26 cellular contexts compared by ENCODE assay signal in the genomic region with DNA sequence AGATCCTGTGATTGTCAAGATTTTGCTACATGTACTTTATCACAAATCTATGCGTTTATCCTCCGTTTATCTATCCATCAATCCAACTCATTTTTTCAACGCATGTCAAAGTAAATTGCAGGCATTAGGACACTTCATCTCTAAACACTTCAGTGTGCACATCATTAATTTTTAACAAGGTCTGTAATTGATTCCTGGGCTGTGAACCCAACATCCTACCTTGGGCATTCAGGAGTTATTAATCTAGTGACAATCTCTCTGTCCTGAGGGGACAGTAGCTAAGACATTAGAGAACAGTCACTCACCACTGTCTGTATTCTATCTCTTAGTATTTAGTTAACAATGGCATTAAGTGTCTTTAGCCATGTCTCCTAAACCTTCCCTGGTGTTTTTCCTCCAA.
"Had no signal": no experiment of that assay in that cellular context is flagged by ENCODE, and none has a peak within 500 bp of the region (broad histone marks: within the 10 kb centered on the region; RNA-seq: fewer than 3 reads in every experiment).

No MANE protein-coding gene starts in this region.

- DNase-seq: activated CD4-positive, alpha-beta T cell treated with anti-CD3 and anti-CD28 coated beads for 4 hours; activated CD4-positive, alpha-beta T cell treated with anti-CD3 and anti-CD28 coated beads, Interleukin-2, amount 50 U/mL, for 48 hours; activated CD4-positive, CD25-positive, alpha-beta regulatory T cell; activated CD8-positive, alpha-beta memory T cell treated with anti-CD3 and anti-CD28 coated beads, Interleukin-2, amount 50 U/mL, for 48 hours; activated effector memory CD4-positive, alpha-beta T cell treated with Interleukin-2 at 50 U/mL for 16 hours; activated naive CD4-positive, alpha-beta T cell treated with anti-CD3 and anti-CD28 coated beads, Interleukin-2, amount 10 ng/mL, durations not matched to agents 7 days and 5 days; activated T-cell treated with anti-CD3 and anti-CD28 coated beads, Interleukin-2, amount 50 U/mL, for 48 hours; amygdala; colonic mucosa; esophagus squamous epithelium; gastrocnemius medialis; islet precursor cell; lower lobe of right lung; naive B cell; occipital lobe; posterior cingulate gyrus; sigmoid colon; stimulated activated CD4-positive, alpha-beta T cell treated with anti-CD3 and anti-CD28 coated beads, Interleukin-15, amount 100 ng/mL, for 24 hours; stomach; uterus had no signal

- H3K27ac Mint-ChIP-seq: activated naive CD4-positive, alpha-beta T cell treated with anti-CD3 and anti-CD28 coated beads, Interleukin-2, amount 10 ng/mL, durations not matched to agents 7 days and 5 days; naive B cell; stimulated activated memory B cell treated with anti-CD40 and anti-IgM and Interleukin-4, amounts not matched to agents 10 μg/mL and 1 μg/mL and 100 μg/mL, for 72 hours had no signal

- H3K27ac ChIP-seq: colonic mucosa, esophagus squamous epithelium, gastrocnemius medialis, lower lobe of right lung, sigmoid colon, stomach, suprapubic skin, tibial nerve, uterus had no signal

- H3K27me3 Mint-ChIP-seq: activated naive CD4-positive, alpha-beta T cell treated with anti-CD3 and anti-CD28 coated beads, Interleukin-2, amount 10 ng/mL, durations not matched to agents 7 days and 5 days had no signal

- H3K36me3 Mint-ChIP-seq: activated naive CD4-positive, alpha-beta T cell treated with anti-CD3 and anti-CD28 coated beads, Interleukin-2, amount 10 ng/mL, durations not matched to agents 7 days and 5 days; naive B cell; stimulated activated memory B cell treated with anti-CD40 and anti-IgM and Interleukin-4, amounts not matched to agents 10 μg/mL and 1 μg/mL and 100 μg/mL, for 72 hours had no signal

- H3K36me3 ChIP-seq: colonic mucosa, esophagus squamous epithelium, gastrocnemius medialis, lower lobe of right lung, sigmoid colon, stomach, suprapubic skin, tibial nerve, uterus had no signal

- ATAC-seq: gastrocnemius medialis; left lobe of liver; lower lobe of right lung; stimulated activated memory B cell treated with anti-CD40 and anti-IgM and Interleukin-4, amounts not matched to agents 10 μg/mL and 1 μg/mL and 100 μg/mL, for 72 hours had no signal

- H3K9me3 Mint-ChIP-seq: activated naive CD4-positive, alpha-beta T cell treated with anti-CD3 and anti-CD28 coated beads, Interleukin-2, amount 10 ng/mL, durations not matched to agents 7 days and 5 days; neural crest cell; stimulated activated memory B cell treated with anti-CD40 and anti-IgM and Interleukin-4, amounts not matched to agents 10 μg/mL and 1 μg/mL and 100 μg/mL, for 72 hours had no signal

- H3K27me3 ChIP-seq: colonic mucosa, gastrocnemius medialis, sigmoid colon, stomach, tibial nerve had no signal

- H3K9me3 ChIP-seq: colonic mucosa, esophagus squamous epithelium, gastrocnemius medialis, lower lobe of right lung, sigmoid colon, stomach, suprapubic skin, tibial nerve, uterus had no signal

- H3K4me1 Mint-ChIP-seq: activated naive CD4-positive, alpha-beta T cell treated with anti-CD3 and anti-CD28 coated beads, Interleukin-2, amount 10 ng/mL, durations not matched to agents 7 days and 5 days; naive B cell; stimulated activated memory B cell treated with anti-CD40 and anti-IgM and Interleukin-4, amounts not matched to agents 10 μg/mL and 1 μg/mL and 100 μg/mL, for 72 hours had no signal

- H3K4me3 Mint-ChIP-seq: activated naive CD4-positive, alpha-beta T cell treated with anti-CD3 and anti-CD28 coated beads, Interleukin-2, amount 10 ng/mL, durations not matched to agents 7 days and 5 days; naive B cell; neural crest cell; stimulated activated memory B cell treated with anti-CD40 and anti-IgM and Interleukin-4, amounts not matched to agents 10 μg/mL and 1 μg/mL and 100 μg/mL, for 72 hours had no signal

- H3K4me3 ChIP-seq: colonic mucosa, esophagus squamous epithelium, gastrocnemius medialis, lower lobe of right lung, sigmoid colon, smooth muscle cell, stomach, suprapubic skin, tibial nerve, uterus had no signal

- H3K4me2 ChIP-seq: smooth muscle cell had no signal

- H3K4me1 ChIP-seq: colonic mucosa, gastrocnemius medialis, sigmoid colon, suprapubic skin, uterus had no signal
